Comparison of ENCODE assay signal across 8 cellular contexts in the genomic region with DNA sequence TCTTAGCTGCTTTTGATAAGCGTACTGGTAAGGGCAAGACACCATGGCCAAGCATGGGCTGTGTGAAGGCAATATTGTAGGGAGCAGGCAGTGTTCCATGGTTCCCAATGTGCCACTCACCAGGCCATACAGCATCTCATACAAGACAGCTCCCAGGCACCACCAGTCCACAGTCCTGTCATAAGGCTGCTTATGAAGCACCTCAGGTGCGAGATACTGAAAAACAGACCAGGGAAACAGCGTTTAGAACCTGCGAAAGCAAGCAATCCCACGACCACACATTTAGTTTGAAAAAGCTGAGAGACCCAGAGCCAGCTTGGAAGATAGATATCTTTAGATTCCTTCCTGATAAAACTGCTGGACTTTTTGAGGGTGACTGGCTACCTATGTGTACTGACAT.
DNase-seq lines count a peak whose midpoint lies in the region; ATAC-seq, FAIRE-seq and TF ChIP-seq lines count a peak whose summit lies in the region.
"Had no signal": no experiment of that assay in that cellular context is flagged by ENCODE, and none has a peak within 500 bp of the region (broad histone marks: within the 10 kb centered on the region; RNA-seq: fewer than 3 reads in every experiment).

No MANE protein-coding gene starts in this region.

- BruUV-seq in IMR-90 (replicated peaks; lab: Mats Ljungman, UMichigan), result no TSS peak

- H3K23ac ChIP-seq in IMR-90 (ENCODE audit: low read depth, low read length), result peak overlapping the region; percentile 44

- peak overlapping the region; percentile 50; the same call in 1 of the 2 replicates for H3K18ac ChIP-seq in IMR-90 (ENCODE audit: low read depth, low read length)

- H4K5ac ChIP-seq in IMR-90 (ENCODE audit: low read depth, low read length), result no peak overlapping the region

- no peak overlapping the region for H2BK20ac ChIP-seq in IMR-90 (ENCODE audit: low read depth, low read length)

- H3K4me1 ChIP-seq in IMR-90 (ENCODE audit: control insufficient read depth, insufficient read depth, low read length) (peaks cover 5% of the 10 kb centered on the region), adrenal gland (replicated peaks in 1 of 2) (peaks cover 21 to 49% of the 10 kb centered on the region in 2 donors), kidney (ENCODE audit: control insufficient read depth in 1 of 2, insufficient read depth in 1 of 2, low read depth in 1 of 2, low read length in 2 of 2) (peaks cover 4 to 19% of the 10 kb centered on the region in 2 donors), mucosa of descending colon (ENCODE audit: low read depth) (peaks cover 3% of the 10 kb centered on the region)

- CTCF ChIA-PET in IMR-90 (lab: Yijun Ruan, JAX), result interaction anchor here (1.5 kb wide), 1 partner anchor 651 kb away, joined by 6 read pairs; no protein-coding TSS in a partner anchor

- no peak overlapping the region for H4K91ac ChIP-seq in IMR-90 (ENCODE audit: insufficient read depth, low read depth, low read length)

- H2AK9ac ChIP-seq in IMR-90 (replicated peaks; ENCODE audit: low read depth, low read length, poor library complexity), result no peak overlapping the region

- no peak for TF ChIP-seq CTCF in IMR-90 (conservative IDR thresholded peaks at IDR 0.05; ENCODE audit: low read depth, low read length)
- TF ChIP-seq CTCF in adrenal gland (IDR thresholded peaks at IDR 0.05), result no peak
- no peak for TF ChIP-seq CTCF in kidney (IDR thresholded peaks at IDR 0.05; ENCODE audit: borderline replicate concordance, extremely low read depth, insufficient read depth)
- TF ChIP-seq CTCF in mucosa of descending colon (IDR thresholded peaks at IDR 0.05), result no peak

- H2BK15ac ChIP-seq in IMR-90 (ENCODE audit: low read depth, low read length), result no peak overlapping the region

- H3K9me1 ChIP-seq in IMR-90 (ENCODE audit: insufficient read depth, low read length), result peaks cover 10% of the 10 kb centered on the region

- no peak overlapping the region for H2AFZ ChIP-seq in IMR-90 (replicated peaks; ENCODE audit: low read length, poor library complexity)

- ATAC-seq in IMR-90 (ENCODE audit: low read depth) (no peak), mucosa of descending colon (no peak)

- peak overlapping the region; percentile 93 for H3K9ac ChIP-seq in IMR-90 (ENCODE audit: low read depth, low read length)
- H3K9ac ChIP-seq in kidney (ENCODE audit: low read length in 2 of 2), result peak overlapping the region; percentile 7 to 91

- no peak overlapping the region for H3K4ac ChIP-seq in IMR-90 (ENCODE audit: low read depth, low read length)

- TF ChIP-seq RAD21 in IMR-90 (IDR thresholded peaks at IDR 0.05; ENCODE audit: low read length), result no peak

- H3K4me3 ChIP-seq in IMR-90 (ENCODE audit: insufficient read depth, low read depth, low read length), result peak overlapping the region; percentile 62
- peak overlapping the region in 3 of 4 donors; percentile 3 to 94 (median 61) for H3K4me3 ChIP-seq in adrenal gland
- H3K4me3 ChIP-seq in kidney (ENCODE audit: low read length in 2 of 2), result peak overlapping the region; percentile 94 to 98
- peak overlapping the region; percentile 50 to 91 (median 82) for H3K4me3 ChIP-seq in skin epidermis
- H3K4me3 ChIP-seq in mucosa of descending colon, result no peak overlapping the region
- H3K4me3 ChIP-seq in MG63, result no peak overlapping the region; the same call in 1 of the 2 replicates

- no peak overlapping the region for H2AK5ac ChIP-seq in IMR-90 (ENCODE audit: low read depth, low read length)

- peak overlapping the region; percentile 37 for H3K27ac ChIP-seq in IMR-90 (ENCODE audit: insufficient read depth, low read length)
- H3K27ac ChIP-seq in adrenal gland, result peak overlapping the region; percentile 26 to 100 (median 74)
- H3K27ac ChIP-seq in kidney (ENCODE audit: low read depth in 2 of 2, low read length in 2 of 2), result peak overlapping the region; percentile 66 to 72
- H3K27ac ChIP-seq in skin epidermis, result peak overlapping the region in 13 of 21 experiments; percentile 3 to 100 (median 53)

- no peaks in the 10 kb centered on the region for H3K9me3 ChIP-seq in IMR-90 (ENCODE audit: control insufficient read depth, insufficient read depth, low read length)
- no peaks in the 10 kb centered on the region for H3K9me3 ChIP-seq in adrenal gland (replicated peaks in 1 of 3)
- H3K9me3 ChIP-seq in kidney (ENCODE audit: control insufficient read depth in 1 of 2, low read length in 2 of 2), result no peaks in the 10 kb centered on the region
- no peaks in the 10 kb centered on the region for H3K9me3 ChIP-seq in mucosa of descending colon
- no peaks in the 10 kb centered on the region for H3K9me3 ChIP-seq in MG63

- peaks cover 63% of the 10 kb centered on the region for H4K20me1 ChIP-seq in IMR-90 (ENCODE audit: insufficient read depth, low read length)

- H4K8ac ChIP-seq in IMR-90 (ENCODE audit: low read depth in 2 of 2, low read length in 2 of 2), result no peak overlapping the region; a peak in 1 of 4 replicates

- peaks cover 7 to 42% of the 10 kb centered on the region in 2 experiments for H3K79me1 ChIP-seq in IMR-90 (ENCODE audit: low read depth in 1 of 2, low read length in 2 of 2)

- in situ Hi-C loops in IMR-90 (cut with MboI; ENCODE audit: low sequenced_read_pairs), result loop anchor here (5.0 to 10.0 kb wide), 2 partner anchors 243 to 471 kb away; no protein-coding TSS in a partner anchor

- H3K36me3 ChIP-seq in IMR-90 (ENCODE audit: control insufficient read depth, insufficient read depth, low read length) (peaks cover 57% of the 10 kb centered on the region), adrenal gland (replicated peaks in 1 of 2) (peaks cover 0 to 45% of the 10 kb centered on the region in 2 donors), kidney (ENCODE audit: control insufficient read depth in 1 of 2, insufficient read depth in 2 of 2, low read length in 2 of 2) (peaks cover 35 to 56% of the 10 kb centered on the region in 2 donors), mucosa of descending colon (ENCODE audit: low read depth) (no peaks in the 10 kb centered on the region), MG63 (peaks cover 50% of the 10 kb centered on the region)

- intact Hi-C loops in IMR-90 (cut with micrococcal nuclease), result no loop called here
- intact Hi-C loops in adrenal gland (cut with DNase I), result loop anchor here in 1 of 2 donors (10.0 kb wide), 2 partner anchors 123 to 463 kb away; no protein-coding TSS in a partner anchor
- intact Hi-C loops in kidney (cut with DNase I), result loop anchor here (10.0 kb wide), 2 partner anchors 473 to 653 kb away; no protein-coding TSS in a partner anchor
- intact Hi-C loops in mucosa of descending colon (cut with DNase I, micrococcal nuclease), result loop anchor here (5.0 to 10.0 kb wide), 4 partner anchors 473 to 773 kb away; no protein-coding TSS in a partner anchor

- POLR2A ChIA-PET in IMR-90 (lab: Charles Lee; ENCODE audit: unreplicated experiment), result no interaction called here

- dilution Hi-C loops in IMR-90 (cut with HindIII; ENCODE audit: low sequenced_read_pairs, unreplicated experiment), result no loop called here

- no peak for FAIRE-seq in kidney (lab: Jason Lieb, UNC)

- peak overlapping the region; percentile 16 for H2BK5ac ChIP-seq in IMR-90 (ENCODE audit: low read depth, low read length, poor library complexity, severe bottlenecking)

- H2BK120ac ChIP-seq in IMR-90 (ENCODE audit: low read depth, low read length), result no peak overlapping the region

- peak; percentile 52 for TF ChIP-seq POLR2A in IMR-90 (IDR thresholded peaks at IDR 0.05; ENCODE audit: low read depth, low read length)
- peak in 1 of 2 donors; percentile 22 for TF ChIP-seq POLR2A in adrenal gland (IDR thresholded peaks at IDR 0.05)

- DNase-seq in IMR-90 (peak; percentile 49), adrenal gland (peak in 2 of 7 donors; percentile 32 to 33), kidney (no peak), cerebellar cortex (ENCODE audit: low spot score) (no peak), mucosa of descending colon (no peak), MG63 (no peak)
- DNase-seq: NCI-H226 had no signal

- H3K14ac ChIP-seq in IMR-90 (replicated peaks; ENCODE audit: low read depth, low read length), result peak overlapping the region; percentile 11

- peak overlapping the region; percentile 99 for H3K4me2 ChIP-seq in IMR-90 (ENCODE audit: low read depth, low read length)

- WGBS in IMR-90 (ENCODE audit: extremely low coverage in 2 of 2, insufficient read length in 1 of 2), 2 experiments, result 86% methylated on average over 4 of the region's 5 CpGs; no CpG with 5 or more reads in 1 of the 2 experiments
- 69 to 83% (median 79%) methylated on average over 5 of the region's 5 CpGs for WGBS in adrenal gland, 4 donors

- H3K27me3 ChIP-seq in IMR-90 (ENCODE audit: control insufficient read depth, insufficient read depth, low read length), result no peaks in the 10 kb centered on the region
- no peaks in the 10 kb centered on the region for H3K27me3 ChIP-seq in adrenal gland
- H3K27me3 ChIP-seq in MG63, result no peaks in the 10 kb centered on the region

- no peak overlapping the region for H3K56ac ChIP-seq in IMR-90 (ENCODE audit: extremely low read depth, insufficient read depth, low read length)

TF ChIP-seq in IMR-90, 13 proteins besides CTCF, POLR2A, EP300 and RAD21:
- TF ChIP-seq BHLHE40 (IDR thresholded peaks at IDR 0.05; ENCODE audit: low read depth, low read length) (no peak), CHD1 (IDR thresholded peaks at IDR 0.05; ENCODE audit: low read depth, low read length) (peak; percentile 21; the same call in 1 of the 2 replicates)
TF ChIP-seq in IMR-90: peak in this region for 1.

Comparison
In these comparisons a context has a peak if more than half of its experiments do, and no peak if none do; other contexts are left out.
1. H3K4me3 ChIP-seq: peak in IMR-90 (single experiment), adrenal gland (3 of 4), kidney (2 of 2) and skin epidermis (7 of 7); none in mucosa of descending colon (single experiment) and MG63 (single experiment).
2. Peak in every context shown above with its lines, with median percentiles within 50 percentile points of each other: H3K27ac ChIP-seq.